In genomic region chr2:175169191-175169590, GRCh38 we compare ENCODE assay signal across 10 cellular contexts. TPM values are rescaled to one million over a fixed set of nuclear protein-coding genes. Genes with fewer than 3 reads are reported as not detected.
A peak's percentile ranks its signal among the peaks of the same experiment; 100 is the strongest.
DNase-seq lines count a peak whose midpoint lies in the region; ATAC-seq and TF ChIP-seq lines count a peak whose summit lies in the region.
"Had no signal": no experiment of that assay in that cellular context is flagged by ENCODE, and none has a peak within 500 bp of the region (broad histone marks: within the 10 kb centered on the region; RNA-seq: fewer than 3 reads in every experiment).

No MANE protein-coding gene starts in this region.

- no peaks in the 10 kb centered on the region for H3K9me2 ChIP-seq in SU-DHL-6 (replicated peaks; ENCODE audit: insufficient read depth, low read length)

- no peak for ATAC-seq in activated CD4-positive, alpha-beta T cell treated with anti-CD3 and anti-CD28 coated beads for 36 hours
- ATAC-seq in HG03460 (IDR thresholded peaks at IDR 0.05; ENCODE audit: unreplicated experiment) (no peak), GM18870 (IDR thresholded peaks at IDR 0.05; ENCODE audit: unreplicated experiment) (no peak)

- no peaks in the 10 kb centered on the region for H3K27me3 Mint-ChIP-seq in activated CD4-positive, alpha-beta T cell treated with anti-CD3 and anti-CD28 coated beads for 36 hours
- peaks cover 5% of the 10 kb centered on the region for H3K27me3 Mint-ChIP-seq in glutamatergic neuron (ENCODE audit: unreplicated experiment)

- no peaks in the 10 kb centered on the region for H3K36me3 ChIP-seq in SU-DHL-6 (ENCODE audit: low read length)
- H3K36me3 ChIP-seq in subcutaneous abdominal adipose tissue (ENCODE audit: control insufficient read depth in 5 of 5, insufficient read depth in 5 of 5, low read length in 5 of 5), result peaks cover 0 to 8% (median 0%) of the 10 kb centered on the region in 5 donors

- H3K4me1 Mint-ChIP-seq in activated CD4-positive, alpha-beta T cell treated with anti-CD3 and anti-CD28 coated beads for 36 hours, result peaks cover 37% of the 10 kb centered on the region
- peaks cover 6% of the 10 kb centered on the region for H3K4me1 Mint-ChIP-seq in glutamatergic neuron (ENCODE audit: low read depth, unreplicated experiment)

- H3K27me3 ChIP-seq in SU-DHL-6 (ENCODE audit: low read length), result no peaks in the 10 kb centered on the region
- H3K27me3 ChIP-seq in subcutaneous abdominal adipose tissue (ENCODE audit: control insufficient read depth in 5 of 5, insufficient read depth in 4 of 5, low read length in 5 of 5), result no peaks in the 10 kb centered on the region

- intact Hi-C loops in activated CD4-positive, alpha-beta T cell treated with anti-CD3 and anti-CD28 coated beads for 36 hours (cut with DNase I, micrococcal nuclease), result loop anchor here (2.0 to 5.0 kb wide), 9 partner anchors 14 to 922 kb away; partner anchors contain the start of genes GPR155 (in 1 of the 2), LNPK (in 1 of the 2), OLA1 (in 1 of the 2) and WIPF1 (in 1 of the 2)

- peak overlapping the region; percentile 95 for H3K4me3 Mint-ChIP-seq in activated CD4-positive, alpha-beta T cell treated with anti-CD3 and anti-CD28 coated beads for 36 hours
- H3K4me3 Mint-ChIP-seq in glutamatergic neuron (ENCODE audit: unreplicated experiment), result peak overlapping the region; percentile 100

- peak overlapping the region; percentile 99 for H3K27ac Mint-ChIP-seq in activated CD4-positive, alpha-beta T cell treated with anti-CD3 and anti-CD28 coated beads for 36 hours
- no peak overlapping the region for H3K27ac Mint-ChIP-seq in glutamatergic neuron (ENCODE audit: unreplicated experiment)

- peaks cover 10% of the 10 kb centered on the region for H3K36me3 Mint-ChIP-seq in activated CD4-positive, alpha-beta T cell treated with anti-CD3 and anti-CD28 coated beads for 36 hours (ENCODE audit: low read depth)
- H3K36me3 Mint-ChIP-seq in glutamatergic neuron (ENCODE audit: unreplicated experiment), result no peaks in the 10 kb centered on the region

- peak overlapping the region; percentile 95 for H3K4me2 ChIP-seq in SU-DHL-6 (ENCODE audit: low read depth, low read length, poor library complexity, severe bottlenecking)

- CTCF ChIA-PET in activated CD4-positive, alpha-beta T cell treated with anti-CD3 and anti-CD28 coated beads for 36 hours (lab: Charles Lee), result interaction anchor here (0.6 to 1.0 kb wide), 2 partner anchors 8 to 28 kb away, joined by 3 to 8 read pairs; no protein-coding TSS in a partner anchor

- no peak for DNase-seq in activated CD4-positive, alpha-beta T cell treated with anti-CD3 and anti-CD28 coated beads for 36 hours
- no peak for DNase-seq in activated CD4-positive, alpha-beta T cell treated with anti-CD3 and anti-CD28 coated beads, Interleukin-2, amount 50 U/mL, for 1 hour
- DNase-seq in glutamatergic neuron, result no peak
- DNase-seq in UCSD-AML1 (lab: John Stamatoyannopoulos, UW; ENCODE audit: unreplicated experiment), result no peak
- DNase-seq: substantia nigra, T1000 had no signal

- no peaks in the 10 kb centered on the region for H3K9me3 Mint-ChIP-seq in activated CD4-positive, alpha-beta T cell treated with anti-CD3 and anti-CD28 coated beads for 36 hours (ENCODE audit: low read depth)
- peaks cover 13% of the 10 kb centered on the region for H3K9me3 Mint-ChIP-seq in glutamatergic neuron (ENCODE audit: unreplicated experiment)

- POLR2A ChIA-PET in activated CD4-positive, alpha-beta T cell treated with anti-CD3 and anti-CD28 coated beads for 36 hours (lab: Charles Lee), result interaction anchor here (1.2 kb wide), 1 partner anchor 9 kb away, joined by 21 read pairs; no protein-coding TSS in a partner anchor

- H3K27ac ChIP-seq in SU-DHL-6 (ENCODE audit: low read depth, low read length) (peak overlapping the region; percentile 51), subcutaneous abdominal adipose tissue (ENCODE audit: low read depth, low read length) (peak overlapping the region; percentile 99)

- H3K9me3 ChIP-seq in SU-DHL-6 (ENCODE audit: insufficient read depth, low read length), result no peaks in the 10 kb centered on the region
- no peaks in the 10 kb centered on the region for H3K9me3 ChIP-seq in subcutaneous abdominal adipose tissue (ENCODE audit: control insufficient read depth in 5 of 5, low read length in 5 of 5)

- peaks cover 3 to 23% (median 20%) of the 10 kb centered on the region in 5 donors for H3K4me1 ChIP-seq in subcutaneous abdominal adipose tissue (ENCODE audit: control insufficient read depth in 5 of 5, insufficient read depth in 5 of 5, low read length in 5 of 5)

- no peak overlapping the region for H2AFZ ChIP-seq in SU-DHL-6 (ENCODE audit: low read depth, low read length, severe bottlenecking)

- peaks cover 41% of the 10 kb centered on the region for H3K79me2 ChIP-seq in SU-DHL-6 (ENCODE audit: insufficient read depth, low read length)

- TF ChIP-seq CTCF in SU-DHL-6 (IDR thresholded peaks at IDR 0.05; ENCODE audit: insufficient read depth, low read length, poor library complexity, severe bottlenecking) (no peak), glutamatergic neuron (IDR thresholded peaks at IDR 0.05; ENCODE audit: partially characterized antibody, unreplicated experiment) (no peak)

- H3F3A ChIP-seq in SU-DHL-6 (ENCODE audit: insufficient read depth), result peaks cover 35% of the 10 kb centered on the region

- peak overlapping the region; percentile 73 for H3K9ac ChIP-seq in SU-DHL-6 (ENCODE audit: low read length)
- peak overlapping the region in 4 of 5 donors; percentile 72 to 92 (median 82) for H3K9ac ChIP-seq in subcutaneous abdominal adipose tissue (ENCODE audit: low read length in 5 of 5)

- H3K4me3 ChIP-seq in SU-DHL-6 (ENCODE audit: insufficient read depth, low read length, poor library complexity, severe bottlenecking) (peak overlapping the region; percentile 59), subcutaneous abdominal adipose tissue (ENCODE audit: low read depth in 1 of 5, low read length in 5 of 5) (peak overlapping the region in 1 of 5 donors; percentile 100)

- peaks cover 5% of the 10 kb centered on the region; the same call in 1 of the 2 replicates for H4K20me1 ChIP-seq in SU-DHL-6 (ENCODE audit: low read depth, low read length)

RNA-seq across cellular contexts. Expression of gene ATF2, which starts 1.2 kb away (rescaled TPM):
- total RNA-seq in activated CD4-positive, alpha-beta T cell treated with anti-CD3 and anti-CD28 coated beads for 36 hours, result 10 to 100 TPM; 52.2 to 67.5 TPM
- 91.3 TPM for total RNA-seq in glutamatergic neuron (ENCODE audit: unreplicated experiment)

RNA-seq across cellular contexts. Expression of gene ATP5MC3, which starts 12.3 kb away (rescaled TPM):
- total RNA-seq in activated CD4-positive, alpha-beta T cell treated with anti-CD3 and anti-CD28 coated beads for 36 hours, result 100 to 1,000 TPM; 244 to 386 TPM
- 220 TPM for total RNA-seq in glutamatergic neuron (ENCODE audit: unreplicated experiment)
